8 cellular contexts compared by ENCODE assay signal in the genomic region with DNA sequence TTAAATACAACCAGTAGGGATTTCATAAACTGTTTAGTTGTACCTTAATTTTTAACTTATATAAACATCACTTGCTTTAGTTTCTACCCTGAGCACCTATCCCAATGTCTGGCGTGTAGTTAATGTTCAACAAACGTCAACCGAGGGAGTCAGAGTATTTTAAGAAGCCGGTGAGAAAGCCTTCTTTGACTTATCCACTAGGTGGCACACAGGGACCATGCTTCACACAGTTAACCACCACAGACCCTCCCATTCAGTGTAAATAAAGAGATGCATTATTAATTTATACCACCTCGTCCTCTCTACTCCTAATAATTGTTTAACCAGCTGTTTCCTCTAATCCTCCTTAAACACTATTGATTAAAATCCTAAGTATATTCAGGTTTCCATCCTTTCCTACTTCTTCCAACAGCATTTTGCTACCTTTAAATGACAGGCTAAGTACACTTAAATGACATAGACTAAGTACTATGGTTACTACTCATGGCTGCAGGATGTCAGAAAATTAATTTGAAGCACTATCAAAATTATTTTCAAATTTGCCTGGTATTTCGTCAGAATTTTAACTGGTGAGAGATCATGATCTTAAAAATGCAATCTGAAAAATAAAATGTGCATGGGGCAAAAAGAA. TPM values are rescaled to one million over a fixed set of nuclear protein-coding genes. Genes with fewer than 3 reads are reported as not detected.
DNase-seq lines count a peak whose midpoint lies in the region; ATAC-seq, FAIRE-seq and TF ChIP-seq lines count a peak whose summit lies in the region.

No MANE protein-coding gene starts in this region.

- no peak overlapping the region for H2AFZ ChIP-seq in HepG2 (ENCODE audit: low read length)

- no peak overlapping the region for H3K4me2 ChIP-seq in HepG2 (ENCODE audit: low read depth, low read length)

- H3K36me3 Mint-ChIP-seq in type B pancreatic cell = no peaks in the 10 kb centered on the region

- H3K9me3 Mint-ChIP-seq in type B pancreatic cell = no peaks in the 10 kb centered on the region

- H3K27me3 ChIP-seq in A673 (replicated peaks; ENCODE audit: insufficient read depth, low read depth, low read length, poor library complexity) (no peaks in the 10 kb centered on the region), HepG2 (ENCODE audit: control insufficient read depth in 1 of 2, insufficient read depth in 2 of 2, low read length in 2 of 2) (peaks cover 7 to 24% of the 10 kb centered on the region in 2 experiments)

- TF ChIP-seq RAD21 in HepG2 (CRISPR knock-in tag; IDR thresholded peaks at IDR 0.05) = peak; percentile 83

- H3K4me3 ChIP-seq in A673 (ENCODE audit: low read depth, low read length, poor library complexity, severe bottlenecking) (no peak overlapping the region), HFF-Myc (replicated peaks; ENCODE audit: low read depth, low read length) (no peak overlapping the region), HepG2 (replicated peaks in 1 of 3; ENCODE audit: insufficient read depth in 1 of 3, low read depth in 2 of 3, low read length in 3 of 3) (no peak overlapping the region)

- H3K9ac ChIP-seq in HepG2 (ENCODE audit: insufficient read depth, low read depth, low read length) = no peak overlapping the region

- 0% methylated on average over 6 of the region's 6 CpGs for WGBS in HepG2 (ENCODE audit: low lambda C conversion rate)

- peaks cover 16% of the 10 kb centered on the region for H3K27me3 Mint-ChIP-seq in type B pancreatic cell

- H3K9me3 ChIP-seq in A673 (ENCODE audit: low read depth, low read length, poor library complexity, severe bottlenecking) (no peaks in the 10 kb centered on the region), HepG2 (ENCODE audit: low read length) (no peaks in the 10 kb centered on the region)

- TF ChIP-seq POLR2A in HepG2 (IDR thresholded peaks at IDR 0.05; ENCODE audit: insufficient read depth in 1 of 2, low read depth in 2 of 2, low read length in 2 of 2) = no peak

- BruUV-seq in A673 (replicated peaks; lab: Mats Ljungman, UMichigan) (no TSS peak), HepG2 (replicated peaks; lab: Mats Ljungman, UMichigan) (no TSS peak)

- intact Hi-C loops in A673 (cut with micrococcal nuclease; ENCODE audit: unreplicated experiment) (loop anchor here (2.0 to 10.0 kb wide), 2 partner anchors 536 to 1364 kb away; no protein-coding TSS in a partner anchor), HepG2 (cut with micrococcal nuclease; ENCODE audit: unreplicated experiment) (loop anchor here (1.0 to 10.0 kb wide), 5 partner anchors 209 to 1332 kb away; no protein-coding TSS in a partner anchor)

- peak; percentile 92 for FAIRE-seq in HepG2 (lab: Jason Lieb, UNC)

- CTCF ChIA-PET in A673 (lab: Charles Lee) = no interaction called here
- CTCF ChIA-PET in HepG2 (lab: Yijun Ruan, JAX; ENCODE audit: low intra/inter-chr PET ratio, low total read pairs) = interaction anchor here (1.4 kb wide), 2 partner anchors 209 to 537 kb away, joined by 6 read pairs; no protein-coding TSS in a partner anchor

- no peaks in the 10 kb centered on the region for H4K20me1 ChIP-seq in HepG2 (ENCODE audit: insufficient read depth, low read length)

- H3K4me3 Mint-ChIP-seq in type B pancreatic cell = peak overlapping the region; percentile 54

- H3K27ac Mint-ChIP-seq in type B pancreatic cell = no peak overlapping the region

- H3K4me1 Mint-ChIP-seq in type B pancreatic cell (ENCODE audit: unreplicated experiment) = peaks cover 40% of the 10 kb centered on the region

- POLR2A ChIA-PET in A673 (lab: Charles Lee; ENCODE audit: low non-redundant PET) (no interaction called here), HepG2 (lab: Yijun Ruan, JAX) (no interaction called here)

- TF ChIP-seq CTCF in A673 (conservative IDR thresholded peaks at IDR 0.05; ENCODE audit: low read depth, low read length) (peak; percentile 87), GM12874 (IDR thresholded peaks at IDR 0.05; ENCODE audit: insufficient read depth, low read depth, low read length) (peak; percentile 75), HFF-Myc (IDR thresholded peaks at IDR 0.05; ENCODE audit: low read depth, low read length, missing control alignments) (peak; percentile 68), HepG2 (CRISPR knock-in tag; IDR thresholded peaks at IDR 0.05) (peak; percentile 86), type B pancreatic cell (conservative IDR thresholded peaks at IDR 0.05) (peak; percentile 95)

- H3K27ac ChIP-seq in A673 (ENCODE audit: low read depth, low read length, poor library complexity, severe bottlenecking) = no peak overlapping the region
- no peak overlapping the region for H3K27ac ChIP-seq in HepG2 (ENCODE audit: extremely low read length, insufficient read depth, low read length)

- in situ Hi-C loops in HepG2 (cut with HindIII; ENCODE audit: extremely low pct_ligation_motif_present, low pct_unique_long_range_greater_than_20kb) = loop anchor here (25.0 kb wide), 2 partner anchors 369 to 1319 kb away; no protein-coding TSS in a partner anchor

- peaks cover 3% of the 10 kb centered on the region for H3K4me1 ChIP-seq in A673 (ENCODE audit: insufficient read depth, low read length, poor library complexity, severe bottlenecking)
- H3K4me1 ChIP-seq in HepG2 (ENCODE audit: insufficient read depth, low read length) = peaks cover 22% of the 10 kb centered on the region

- H3K36me3 ChIP-seq in A673 (ENCODE audit: insufficient read depth, low read length, poor library complexity, severe bottlenecking) = no peaks in the 10 kb centered on the region
- H3K36me3 ChIP-seq in HepG2 (replicated peaks in 1 of 2; ENCODE audit: control insufficient read depth in 1 of 2, insufficient read depth in 2 of 2, low read length in 2 of 2) = no peaks in the 10 kb centered on the region

- no peak for TF ChIP-seq EP300 in HepG2 (IDR thresholded peaks at IDR 0.05; ENCODE audit: low read depth in 2 of 2, low read length in 2 of 2)
- no peak for TF ChIP-seq EP300 in HepG2 (CRISPR knock-in tag; IDR thresholded peaks at IDR 0.05; ENCODE audit: borderline replicate concordance)

- DNase-seq in A673 (ENCODE audit: low spot score) (peak; percentile 80), HFF-Myc (ENCODE audit: extremely low read depth, low read depth) (peak; percentile 35), Kasumi-1 (lab: John Stamatoyannopoulos, UW) (peak; percentile 86 to 92), OCI-M1 (lab: John Stamatoyannopoulos, UW) (peak; percentile 79), cerebellum (ENCODE audit: low spot score) (peak; percentile 72), HepG2 (ENCODE audit: low spot score) (peak; percentile 70), type B pancreatic cell (ENCODE audit: extremely low spot score, unreplicated experiment) (no peak)

- H3K79me2 ChIP-seq in HepG2 (ENCODE audit: insufficient read depth, low read length) = no peaks in the 10 kb centered on the region

- ATAC-seq in HepG2 = peak; percentile 79

TF ChIP-seq in HepG2, 621 proteins besides CTCF, POLR2A, EP300 and RAD21 (continues in another document):
- TF ChIP-seq ELF3 (CRISPR knock-in tag; IDR thresholded peaks at IDR 0.05) (0 out of 2 replicates have a peak, but pooled peaks have one; percentile 21), FOXA1 (IDR thresholded peaks at IDR 0.05) (no peak), FOXA1 (CRISPR knock-in tag; IDR thresholded peaks at IDR 0.05) (peak; percentile 65)

RNA-seq across cellular contexts. Expression of a gene that starts 2.3 kb away (rescaled TPM):
- total RNA-seq in A673 (2021) (0.32 and 1.2 TPM in 2 replicates), cerebellum (4.4 TPM), HepG2 (2016; rRNA removed; fragmentation: Illumina TruSeq; extraction: Trizol) (not detected in 2 replicates), type B pancreatic cell (ENCODE audit: low replicate concordance) (3.1 and 5.5 TPM in 2 replicates)
- not detected in 2 replicates for total RNA-seq in HepG2 (2016; cell fraction: cytosol; rRNA removed; fragmentation: Illumina TruSeq; extraction: Trizol; ENCODE audit: low read depth)
- not detected in 2 replicates for total RNA-seq in HepG2 (2016; cell fraction: insoluble cytoplasmic fraction; rRNA removed; fragmentation: Illumina TruSeq; extraction: Trizol)
- total RNA-seq in HepG2 (2016; cell fraction: membrane; rRNA removed; fragmentation: Illumina TruSeq; extraction: Trizol) = not detected in 2 replicates
- not detected in 2 replicates for total RNA-seq in HepG2 (2016; cell fraction: nucleus; rRNA removed; fragmentation: Illumina TruSeq; extraction: Trizol)
- polyA plus RNA-seq in HepG2 (2011; rRNA removed) = not detected in 2 replicates
- not detected in 2 replicates for polyA plus RNA-seq in HepG2 (2011; cell fraction: cytosol; rRNA removed)
- polyA plus RNA-seq in HepG2 (2011; cell fraction: nucleus; rRNA removed) = not detected in 2 replicates
- not detected in 2 replicates for polyA plus RNA-seq in HepG2 (2012)
- not detected in 2 replicates for polyA plus RNA-seq in HepG2 (2016; cell fraction: cytosol; fragmentation: Illumina TruSeq; extraction: Trizol; ENCODE audit: low read depth)
- polyA plus RNA-seq in HepG2 (2016; cell fraction: insoluble cytoplasmic fraction; fragmentation: Illumina TruSeq; extraction: Trizol; ENCODE audit: low read depth) = not detected in 2 replicates
- not detected in 2 replicates for polyA plus RNA-seq in HepG2 (2016; cell fraction: membrane; fragmentation: Illumina TruSeq; extraction: Trizol; ENCODE audit: low read depth)
- polyA plus RNA-seq in HepG2 (2016; cell fraction: nucleus; fragmentation: Illumina TruSeq; extraction: Trizol; ENCODE audit: insufficient read depth, low read depth) = not detected in 2 replicates
- not detected in 2 replicates for polyA minus RNA-seq in HepG2 (2011; rRNA and poly(A)+ RNA removed; ENCODE audit: low replicate concordance)
- polyA minus RNA-seq in HepG2 (2011; cell fraction: cytosol; rRNA and poly(A)+ RNA removed) = not detected in 2 replicates
- not detected in 2 replicates for polyA minus RNA-seq in HepG2 (2011; cell fraction: nucleus; rRNA and poly(A)+ RNA removed)
